ENCODE assay signal across 1 cellular context in genomic region chr18:55202232-55202917, GRCh38.
TF ChIP-seq lines count a peak whose summit lies in the region.

No MANE protein-coding gene starts in this region.

TF ChIP-seq in K562, 482 proteins besides CTCF, POLR2A, EP300 and RAD21 (continued from another document):
- TF ChIP-seq MLLT1 (IDR thresholded peaks at IDR 0.05): no peak
- TF ChIP-seq CBFA2T3 (IDR thresholded peaks at IDR 0.05): peak; percentile 88
- TF ChIP-seq KDM1A (IDR thresholded peaks at IDR 0.05): 0 out of 4 replicates have a peak, but pooled peaks of 1 of the 2 experiments have one; percentile 23
- no peak for TF ChIP-seq CGGBP1 (CRISPR knock-in tag; IDR thresholded peaks at IDR 0.05)
- peak; percentile 47; the same call in 1 of the 2 replicates for TF ChIP-seq SMARCA4 (IDR thresholded peaks at IDR 0.05)
- TF ChIP-seq POLR2AphosphoS2 (IDR thresholded peaks at IDR 0.05; ENCODE audit: low read length): no peak
- no peak for TF ChIP-seq COPS2 (conservative IDR thresholded peaks at IDR 0.05)
- TF ChIP-seq NFIX (CRISPR knock-in tag; IDR thresholded peaks at IDR 0.05; ENCODE audit: low read depth): no peak
- TF ChIP-seq PRPF4 (IDR thresholded peaks at IDR 0.05; ENCODE audit: insufficient read depth, low read depth, low read length, poor library complexity, severe bottlenecking): no peak
- TF ChIP-seq E2F5 (CRISPR knock-in tag; IDR thresholded peaks at IDR 0.05): no peak
- TF ChIP-seq SOX6 (IDR thresholded peaks at IDR 0.05): peak; percentile 59; the same call in 1 of the 2 replicates
- TF ChIP-seq ATF1 (CRISPR knock-in tag; IDR thresholded peaks at IDR 0.05): no peak
- TF ChIP-seq ATF1 (tag; IDR thresholded peaks at IDR 0.05): peak; percentile 54
- no peak for TF ChIP-seq HMGXB4 (CRISPR knock-in tag; IDR thresholded peaks at IDR 0.05)
- TF ChIP-seq KLF16 (IDR thresholded peaks at IDR 0.05): peak; percentile 34; the same call in 1 of the 2 replicates
- TF ChIP-seq ZBTB1 (CRISPR knock-in tag; IDR thresholded peaks at IDR 0.05; ENCODE audit: borderline replicate concordance, low read depth): no peak
- TF ChIP-seq ATF7 (IDR thresholded peaks at IDR 0.05): peak; percentile 42; the same call in 1 of the 2 replicates
- no peak for TF ChIP-seq MTF1 (CRISPR knock-in tag; IDR thresholded peaks at IDR 0.05; ENCODE audit: borderline replicate concordance)
- 0 out of 2 replicates have a peak, but pooled peaks have one; percentile 40 for TF ChIP-seq CREM (IDR thresholded peaks at IDR 0.05; ENCODE audit: low read depth)
- TF ChIP-seq SRSF1 (IDR thresholded peaks at IDR 0.05; ENCODE audit: low read depth, low read length): no peak
- peak; percentile 52 for TF ChIP-seq MTA2 (IDR thresholded peaks at IDR 0.05; ENCODE audit: low read depth)
- no peak for TF ChIP-seq GMEB1 (CRISPR knock-in tag; IDR thresholded peaks at IDR 0.05)
- TF ChIP-seq ZNF263 (CRISPR knock-in tag; IDR thresholded peaks at IDR 0.05; ENCODE audit: borderline replicate concordance): peak; percentile 78
- no peak for TF ChIP-seq KLF6 (CRISPR knock-in tag; IDR thresholded peaks at IDR 0.05; ENCODE audit: borderline replicate concordance)
- no peak for TF ChIP-seq MEF2A (IDR thresholded peaks at IDR 0.05; ENCODE audit: control insufficient read depth, low read depth, low read length)
- peak; percentile 24; the same call in 1 of the 2 replicates for TF ChIP-seq FOXM1 (IDR thresholded peaks at IDR 0.05; ENCODE audit: low read depth)
- no peak for TF ChIP-seq FOXM1 (CRISPR knock-in tag; IDR thresholded peaks at IDR 0.05; ENCODE audit: low read depth)
- no peak for TF ChIP-seq CCAR2 (IDR thresholded peaks at IDR 0.05; ENCODE audit: low read depth, low read length)
- peak in 1 of 3 experiments; percentile 72 for TF ChIP-seq YY1 (IDR thresholded peaks at IDR 0.05; ENCODE audit: borderline replicate concordance in 1 of 3, control insufficient read depth in 1 of 3, extremely low read depth in 1 of 3, insufficient read depth in 3 of 3, insufficient read length in 1 of 3, insufficient replicate concordance in 2 of 3, low read depth in 1 of 3, low read length in 2 of 3)
- no peak for TF ChIP-seq ZNF695 (CRISPR knock-in tag; IDR thresholded peaks at IDR 0.05)
